ENCODE assay signal across 10 cellular contexts in the genomic region with DNA sequence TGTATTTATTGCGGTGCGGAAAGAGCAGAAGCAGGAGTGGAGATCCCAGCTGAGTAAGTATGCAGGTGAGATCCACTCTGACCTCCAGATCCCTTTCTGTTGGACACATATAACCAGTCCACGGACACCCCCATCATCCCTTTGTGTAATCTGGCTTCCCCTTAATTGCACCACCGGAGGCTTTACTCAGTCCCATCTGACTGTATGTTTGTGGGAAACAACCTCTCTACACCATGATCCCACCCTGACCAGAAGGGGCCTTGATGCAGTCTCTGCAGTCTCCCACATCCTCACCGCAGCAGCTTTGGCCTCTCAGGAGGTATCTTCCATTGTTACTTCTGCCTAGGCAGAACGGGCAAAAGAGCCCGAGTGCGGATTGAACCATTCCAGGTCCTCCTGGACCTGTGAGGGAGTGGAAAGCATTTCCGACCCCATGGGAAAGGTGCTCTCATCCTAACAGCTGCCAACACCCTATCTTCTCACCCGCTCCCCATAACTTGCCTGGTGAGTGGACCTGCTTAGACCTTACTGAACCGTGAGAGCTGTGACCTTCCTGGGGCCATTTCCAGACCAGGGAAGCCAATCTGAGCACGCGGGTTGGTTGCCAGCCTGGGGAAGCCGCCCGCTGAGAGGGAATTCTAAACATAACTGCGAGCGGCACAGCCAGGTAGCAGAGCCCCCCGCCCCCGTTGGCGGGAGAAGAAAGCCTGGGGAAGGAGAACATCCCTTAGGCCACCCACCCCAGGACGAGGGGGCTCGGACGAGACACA. TPM values are rescaled to one million over a fixed set of nuclear protein-coding genes. Genes with fewer than 3 reads are reported as not detected.
A peak's percentile ranks its signal among the peaks of the same experiment; 100 is the strongest.
DNase-seq lines count a peak whose midpoint lies in the region; ATAC-seq and TF ChIP-seq lines count a peak whose summit lies in the region.
"Had no signal": no experiment of that assay in that cellular context is flagged by ENCODE, and none has a peak within 500 bp of the region (broad histone marks: within the 10 kb centered on the region; RNA-seq: fewer than 3 reads in every experiment).

No MANE protein-coding gene starts in this region.

- H3K9me3 ChIP-seq in NT2/D1 (ENCODE audit: insufficient read depth, low read length) (no peaks in the 10 kb centered on the region), thoracic aorta (no peaks in the 10 kb centered on the region)

- intact Hi-C loops in activated CD4-positive, alpha-beta T cell treated with anti-CD3 and anti-CD28 coated beads for 36 hours (cut with DNase I, micrococcal nuclease), result no loop called here

- no peaks in the 10 kb centered on the region for H3K36me3 Mint-ChIP-seq in mesothelial cell of epicardium
- no peaks in the 10 kb centered on the region for H3K36me3 Mint-ChIP-seq in activated CD4-positive, alpha-beta T cell treated with anti-CD3 and anti-CD28 coated beads for 36 hours (ENCODE audit: low read depth)

- H3K4me3 ChIP-seq in NT2/D1 (ENCODE audit: insufficient read length, low read depth) (peak overlapping the region; percentile 49), thoracic aorta (peak overlapping the region; percentile 82)

- no peak overlapping the region for H3K27ac ChIP-seq in thoracic aorta

- POLR2A ChIA-PET in activated CD4-positive, alpha-beta T cell treated with anti-CD3 and anti-CD28 coated beads for 36 hours (lab: Charles Lee), result no interaction called here

- H3K36me3 ChIP-seq in NT2/D1 (ENCODE audit: insufficient read depth, insufficient read length, low read length) (no peaks in the 10 kb centered on the region), thoracic aorta (no peaks in the 10 kb centered on the region)

- peak overlapping the region; percentile 86 for H3K4me3 Mint-ChIP-seq in mesothelial cell of epicardium
- H3K4me3 Mint-ChIP-seq in activated CD4-positive, alpha-beta T cell treated with anti-CD3 and anti-CD28 coated beads for 36 hours, result no peak overlapping the region

- H3K4me1 ChIP-seq in NT2/D1 (ENCODE audit: insufficient read depth, insufficient read length) (peaks cover 10% of the 10 kb centered on the region), thoracic aorta (ENCODE audit: control insufficient read depth in 1 of 2, low read depth in 2 of 2) (peaks cover 8 to 10% of the 10 kb centered on the region in 2 donors)

- H3K27ac Mint-ChIP-seq in mesothelial cell of epicardium, result peak overlapping the region; percentile 69
- H3K27ac Mint-ChIP-seq in activated CD4-positive, alpha-beta T cell treated with anti-CD3 and anti-CD28 coated beads for 36 hours, result no peak overlapping the region

- CTCF ChIA-PET in activated CD4-positive, alpha-beta T cell treated with anti-CD3 and anti-CD28 coated beads for 36 hours (lab: Charles Lee), result interaction anchor here (0.7 kb wide), 1 partner anchor 17 kb away, joined by 3 read pairs; no protein-coding TSS in a partner anchor

- DNase-seq in NT2/D1 (ENCODE audit: low read depth, low spot score) (no peak), mesothelial cell of epicardium (ENCODE audit: low spot score in 2 of 2, unreplicated experiment in 2 of 2) (peak in 1 of 2 experiments; percentile 45), thoracic aorta (ENCODE audit: low spot score) (no peak), ecto neural progenitor cell (ENCODE audit: low spot score) (no peak)
- no peak for DNase-seq in stimulated activated CD4-positive, alpha-beta T cell treated with anti-CD3 and anti-CD28 coated beads, Interleukin-1b, Interleukin-23, amount 100 ng/mL, for 48 hours
- no peak for DNase-seq in activated CD4-positive, alpha-beta T cell treated with anti-CD3 and anti-CD28 coated beads for 36 hours
- DNase-seq: erythroblast, KG1 had no signal

- ATAC-seq in esophagus mucosa, result peak; percentile 10
- no peak for ATAC-seq in thoracic aorta (ENCODE audit: insufficient number of reproducible peaks, low FRiP score, low read depth)
- ATAC-seq in activated CD4-positive, alpha-beta T cell treated with anti-CD3 and anti-CD28 coated beads for 36 hours, result no peak
- no peak for ATAC-seq in GM18511 (IDR thresholded peaks at IDR 0.05; ENCODE audit: unreplicated experiment)

- no peak for TF ChIP-seq CTCF in mesothelial cell of epicardium (IDR thresholded peaks at IDR 0.05; ENCODE audit: unreplicated experiment)
- TF ChIP-seq CTCF in thoracic aorta (IDR thresholded peaks at IDR 0.05), result no peak

- H3K27me3 ChIP-seq in NT2/D1 (ENCODE audit: insufficient read depth, insufficient read length) (peaks cover 52% of the 10 kb centered on the region), thoracic aorta (replicated peaks; ENCODE audit: insufficient read depth) (no peaks in the 10 kb centered on the region)

- H3K27me3 Mint-ChIP-seq in mesothelial cell of epicardium (ENCODE audit: low read depth), result peaks cover 25% of the 10 kb centered on the region
- H3K27me3 Mint-ChIP-seq in activated CD4-positive, alpha-beta T cell treated with anti-CD3 and anti-CD28 coated beads for 36 hours, result peaks cover 36% of the 10 kb centered on the region

- peaks cover 32% of the 10 kb centered on the region for H3K4me1 Mint-ChIP-seq in mesothelial cell of epicardium
- H3K4me1 Mint-ChIP-seq in activated CD4-positive, alpha-beta T cell treated with anti-CD3 and anti-CD28 coated beads for 36 hours, result peaks cover 2% of the 10 kb centered on the region

- H3K9me3 Mint-ChIP-seq in mesothelial cell of epicardium, result no peaks in the 10 kb centered on the region
- H3K9me3 Mint-ChIP-seq in activated CD4-positive, alpha-beta T cell treated with anti-CD3 and anti-CD28 coated beads for 36 hours (ENCODE audit: low read depth), result no peaks in the 10 kb centered on the region

- peak overlapping the region; percentile 81 for H3K9ac ChIP-seq in NT2/D1 (ENCODE audit: insufficient read length, low read depth)

RNA-seq across cellular contexts. Expression of gene SLCO2A1, which starts 1.1 kb away (rescaled TPM):
- 17.6 TPM for total RNA-seq in esophagus mucosa
- 20.5 to 25.5 TPM (median 24.1 TPM) in 3 replicates for total RNA-seq in mesothelial cell of epicardium
- 100 to 1,000 TPM in 1 of 2 donors, 1 to 10 TPM in 1; 7.9 to 115 TPM for total RNA-seq in thoracic aorta
- not detected for total RNA-seq in activated CD4-positive, alpha-beta T cell treated with anti-CD3 and anti-CD28 coated beads for 36 hours

Comparison
In these comparisons a context has a peak if more than half of its experiments do, and no peak if none do; other contexts are left out.
1. RNA of gene SLCO2A1, which starts 1.1 kb away (total RNA-seq): 7.9 to 115 TPM in thoracic aorta, 20.5 to 25.5 TPM in mesothelial cell of epicardium and 17.6 TPM in esophagus mucosa (single experiment); not detected in activated CD4-positive, alpha-beta T cell treated with anti-CD3 and anti-CD28 coated beads for 36 hours; every median in the first group is over 4 times any median in the second.